ENCODE assay signal across 24 cellular contexts in genomic region chr7:47069385-47070076, GRCh38.
A peak's percentile ranks its signal among the peaks of the same experiment; 100 is the strongest.
DNase-seq lines count a peak whose midpoint lies in the region; ATAC-seq, FAIRE-seq and TF ChIP-seq lines count a peak whose summit lies in the region.
"Had no signal": no experiment of that assay in that cellular context is flagged by ENCODE, and none has a peak within 500 bp of the region (broad histone marks: within the 10 kb centered on the region; RNA-seq: fewer than 3 reads in every experiment).

No MANE protein-coding gene starts in this region.

- peak; percentile 70 for FAIRE-seq in bronchial epithelial cell (lab: Jason Lieb, UNC)
- FAIRE-seq: A549, GM12878, H1, HTR-8/SVneo had no signal

- no peaks in the 10 kb centered on the region for H3K9me3 Mint-ChIP-seq in activated naive CD8-positive, alpha-beta T cell treated with anti-CD3 and anti-CD28 coated beads, Interleukin-2, amount 50 U/mL, for 24 hours

- no peaks in the 10 kb centered on the region for H3K36me3 Mint-ChIP-seq in activated naive CD8-positive, alpha-beta T cell treated with anti-CD3 and anti-CD28 coated beads, Interleukin-2, amount 50 U/mL, for 24 hours (ENCODE audit: low read depth)
- H3K36me3 Mint-ChIP-seq: CD4-positive, CD25-positive, alpha-beta regulatory T cell had no signal

- no peak overlapping the region for H3K27ac Mint-ChIP-seq in activated naive CD8-positive, alpha-beta T cell treated with anti-CD3 and anti-CD28 coated beads, Interleukin-2, amount 50 U/mL, for 24 hours
- H3K27ac Mint-ChIP-seq: CD4-positive, CD25-positive, alpha-beta regulatory T cell had no signal

- H3K36me3 ChIP-seq in bronchial epithelial cell (ENCODE audit: control insufficient read depth, insufficient read depth, low read length), result no peaks in the 10 kb centered on the region
- H3K36me3 ChIP-seq in right atrium auricular region, result no peaks in the 10 kb centered on the region
- H3K36me3 ChIP-seq in thoracic aorta, result no peaks in the 10 kb centered on the region

- no peak overlapping the region for H3K4me3 ChIP-seq in bronchial epithelial cell (ENCODE audit: low read depth, low read length)
- no peak overlapping the region for H3K4me3 ChIP-seq in right atrium auricular region
- H3K4me3 ChIP-seq in thoracic aorta, result no peak overlapping the region
- H3K4me3 ChIP-seq: A549, GM12878 had no signal

- H3K4me1 Mint-ChIP-seq in activated naive CD8-positive, alpha-beta T cell treated with anti-CD3 and anti-CD28 coated beads, Interleukin-2, amount 50 U/mL, for 24 hours, result no peaks in the 10 kb centered on the region
- H3K4me1 Mint-ChIP-seq: CD4-positive, CD25-positive, alpha-beta regulatory T cell had no signal

- no peak for TF ChIP-seq CTCF in bronchial epithelial cell (IDR thresholded peaks at IDR 0.05; ENCODE audit: insufficient read depth, low read length, severe bottlenecking)
- TF ChIP-seq CTCF in right atrium auricular region (IDR thresholded peaks at IDR 0.05), result no peak
- no peak for TF ChIP-seq CTCF in thoracic aorta (IDR thresholded peaks at IDR 0.05)

- DNase-seq in EH (ENCODE audit: low read depth) (peak; percentile 24), bronchial epithelial cell (ENCODE audit: low read depth) (no peak), right atrium auricular region (ENCODE audit: low spot score) (no peak), thoracic aorta (ENCODE audit: low spot score) (no peak), GOT3 (lab: John Stamatoyannopoulos, UW) (no peak)
- no peak for DNase-seq in activated naive CD8-positive, alpha-beta T cell treated with anti-CD3 and anti-CD28 coated beads, Interleukin-2, amount 50 U/mL, for 24 hours
- DNase-seq: CD4-positive, CD25-positive, alpha-beta regulatory T cell; DMS79; IMR-90; NCI-H1092 treated with DMSO at 0.1 percent for 48 hours; NCI-H1436 treated with DMSO at 0.1 percent for 48 hours; NCI-H1930; NCI-H2227 treated with DMSO at 0.1 percent for 48 hours; NCI-H510A; NK-92 treated with Interleukin-12 subunit alpha and Interleukin-12 subunit beta, amount 100 ng/mL, for 24 hours had no signal

- H3K9me3 ChIP-seq in right atrium auricular region, result no peaks in the 10 kb centered on the region
- H3K9me3 ChIP-seq in thoracic aorta, result no peaks in the 10 kb centered on the region
- H3K9me3 ChIP-seq: A549 had no signal

- H3K27ac ChIP-seq in right atrium auricular region (peak overlapping the region; percentile 35 to 41), thoracic aorta (peak overlapping the region in 1 of 2 donors; percentile 23)
- H3K27ac ChIP-seq: A549, KMS-11, RWPE1 had no signal

- H3K27me3 Mint-ChIP-seq in activated naive CD8-positive, alpha-beta T cell treated with anti-CD3 and anti-CD28 coated beads, Interleukin-2, amount 50 U/mL, for 24 hours, result peaks cover 6% of the 10 kb centered on the region
- H3K27me3 Mint-ChIP-seq: CD4-positive, CD25-positive, alpha-beta regulatory T cell had no signal

- peaks cover 0 to 8% of the 10 kb centered on the region in 2 donors for H3K4me1 ChIP-seq in right atrium auricular region
- H3K4me1 ChIP-seq in thoracic aorta (ENCODE audit: control insufficient read depth in 1 of 2, low read depth in 2 of 2), result peaks cover 0 to 3% of the 10 kb centered on the region in 2 donors
- H3K4me1 ChIP-seq: A549 had no signal

- no peak overlapping the region for H3K4me3 Mint-ChIP-seq in activated naive CD8-positive, alpha-beta T cell treated with anti-CD3 and anti-CD28 coated beads, Interleukin-2, amount 50 U/mL, for 24 hours
- H3K4me3 Mint-ChIP-seq: CD4-positive, CD25-positive, alpha-beta regulatory T cell had no signal

- no peaks in the 10 kb centered on the region for H3K27me3 ChIP-seq in bronchial epithelial cell (ENCODE audit: control insufficient read depth, insufficient read depth, low read length)
- H3K27me3 ChIP-seq in right atrium auricular region, result no peaks in the 10 kb centered on the region
- no peaks in the 10 kb centered on the region for H3K27me3 ChIP-seq in thoracic aorta (replicated peaks; ENCODE audit: insufficient read depth)

- peak; percentile 16 for ATAC-seq in thoracic aorta (ENCODE audit: insufficient number of reproducible peaks, low FRiP score, low read depth)
- no peak for ATAC-seq in HG02981 (IDR thresholded peaks at IDR 0.05; ENCODE audit: unreplicated experiment)
- ATAC-seq in activated naive CD8-positive, alpha-beta T cell treated with anti-CD3 and anti-CD28 coated beads, Interleukin-2, amount 50 U/mL, for 24 hours, result no peak
- ATAC-seq: A549, GM12878, HCT116, SK-N-SH treated with all-trans-retinoic acid at 6 μM for 48 hours had no signal
